ENCODE assay signal across 21 cellular contexts in genomic region chr17:6544011-6544370, GRCh38.
"Had no signal": no experiment of that assay in that cellular context is flagged by ENCODE, and none has a peak within 500 bp of the region (broad histone marks: within the 10 kb centered on the region; RNA-seq: fewer than 3 reads in every experiment).

No MANE protein-coding gene starts in this region.

- H3K27me3 ChIP-seq: SJCRH30 had no signal

- H3K4me3 ChIP-seq: SJCRH30 had no signal

- H3K27ac ChIP-seq: SJCRH30 had no signal

- DNase-seq: KBM-7; MV-4-11; NCI-H1048; NCI-H1105; NCI-H1436 treated with DMSO at 0.1 percent for 48 hours; NCI-H1694; NCI-H1930; NCI-H2081; NCI-H2107; NCI-H2227 treated with DMSO at 0.1 percent for 48 hours; NCI-H524; NCI-H526 treated with DMSO at 0.1 percent for 48 hours; NCI-H748 treated with DMSO at 0.1 percent for 48 hours; NK-92 treated with Interleukin-12 subunit alpha and Interleukin-12 subunit beta, amount 100 ng/mL, for 24 hours; PC-3; SHP77 treated with DMSO at 0.1 percent for 48 hours; SJCRH30; T-helper 1 cell had no signal

- H3K9me3 ChIP-seq: SJCRH30 had no signal

- ATAC-seq: Panc1, PC-3, Right ventricle myocardium inferior, SK-N-SH treated with all-trans-retinoic acid at 6 μM for 48 hours had no signal

- H3K36me3 ChIP-seq: SJCRH30 had no signal
